1 cellular context compared by ENCODE assay signal in the genomic region with DNA sequence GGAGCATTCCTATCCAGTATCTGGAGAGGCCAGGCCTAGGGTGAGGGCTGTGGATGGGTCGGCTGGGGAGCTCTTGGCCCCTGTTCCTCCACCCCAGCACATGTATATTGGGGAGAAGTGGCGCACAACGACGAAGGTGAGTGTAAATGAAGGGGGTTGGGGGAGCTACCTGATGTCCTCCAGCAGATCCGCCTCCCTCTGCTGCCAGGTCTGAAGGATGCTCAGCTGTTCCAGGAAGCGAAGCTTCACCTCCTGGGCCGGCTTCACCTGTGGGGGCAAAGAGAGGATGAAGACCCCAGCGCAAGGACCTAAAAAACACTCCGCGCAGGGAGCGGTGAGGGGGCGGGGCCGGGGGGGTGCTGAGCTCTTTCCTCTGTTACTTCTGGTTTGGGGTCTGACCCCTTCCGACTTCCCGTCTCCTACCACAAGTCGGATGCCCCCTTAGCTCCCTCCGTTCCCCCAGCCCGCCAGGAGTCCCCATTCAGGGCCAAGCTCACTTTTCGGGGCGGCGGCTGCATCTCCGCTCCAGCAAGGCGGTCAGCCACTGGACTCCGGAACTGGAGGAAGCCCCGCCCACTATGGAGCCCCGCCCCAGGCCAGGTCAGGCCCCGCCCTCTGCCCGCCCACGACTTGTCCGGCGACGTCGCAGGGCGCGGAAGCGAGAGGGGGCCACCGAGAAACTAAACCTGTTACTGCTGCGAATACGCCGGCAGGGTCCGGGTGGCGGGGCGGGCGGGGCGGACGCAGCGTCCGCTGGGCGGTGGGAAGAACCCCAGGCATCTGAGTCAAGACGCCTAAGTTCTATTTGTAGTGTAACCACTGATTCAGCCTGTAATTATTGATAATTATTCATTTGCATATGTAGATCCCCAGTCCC.
TF ChIP-seq lines count a peak whose summit lies in the region.

A gene (minus strand): TSS at position 568 of the 877 bp plus-strand sequence. CDS start 50 bp downstream, at position 518.

TF ChIP-seq in K562, 482 proteins besides CTCF, POLR2A, EP300 and RAD21 (continued from another document):
- 0 out of 2 replicates have a peak, but pooled peaks have one; percentile 20 for TF ChIP-seq ATF1 (CRISPR knock-in tag; IDR thresholded peaks at IDR 0.05)
- TF ChIP-seq ATF1 (tag; IDR thresholded peaks at IDR 0.05): peak; percentile 25; the same call in 1 of the 2 replicates
- TF ChIP-seq, protein P1, sequence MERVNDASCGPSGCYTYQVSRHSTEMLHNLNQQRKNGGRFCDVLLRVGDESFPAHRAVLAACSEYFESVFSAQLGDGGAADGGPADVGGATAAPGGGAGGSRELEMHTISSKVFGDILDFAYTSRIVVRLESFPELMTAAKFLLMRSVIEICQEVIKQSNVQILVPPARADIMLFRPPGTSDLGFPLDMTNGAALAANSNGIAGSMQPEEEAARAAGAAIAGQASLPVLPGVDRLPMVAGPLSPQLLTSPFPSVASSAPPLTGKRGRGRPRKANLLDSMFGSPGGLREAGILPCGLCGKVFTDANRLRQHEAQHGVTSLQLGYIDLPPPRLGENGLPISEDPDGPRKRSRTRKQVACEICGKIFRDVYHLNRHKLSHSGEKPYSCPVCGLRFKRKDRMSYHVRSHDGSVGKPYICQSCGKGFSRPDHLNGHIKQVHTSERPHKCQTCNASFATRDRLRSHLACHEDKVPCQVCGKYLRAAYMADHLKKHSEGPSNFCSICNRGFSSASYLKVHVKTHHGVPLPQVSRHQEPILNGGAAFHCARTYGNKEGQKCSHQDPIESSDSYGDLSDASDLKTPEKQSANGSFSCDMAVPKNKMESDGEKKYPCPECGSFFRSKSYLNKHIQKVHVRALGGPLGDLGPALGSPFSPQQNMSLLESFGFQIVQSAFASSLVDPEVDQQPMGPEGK (CRISPR knock-in tag; IDR thresholded peaks at IDR 0.05; ENCODE audit: borderline replicate concordance): no peak
- TF ChIP-seq ZNF586 (CRISPR knock-in tag; conservative IDR thresholded peaks at IDR 0.05): no peak
- TF ChIP-seq, protein P2, sequence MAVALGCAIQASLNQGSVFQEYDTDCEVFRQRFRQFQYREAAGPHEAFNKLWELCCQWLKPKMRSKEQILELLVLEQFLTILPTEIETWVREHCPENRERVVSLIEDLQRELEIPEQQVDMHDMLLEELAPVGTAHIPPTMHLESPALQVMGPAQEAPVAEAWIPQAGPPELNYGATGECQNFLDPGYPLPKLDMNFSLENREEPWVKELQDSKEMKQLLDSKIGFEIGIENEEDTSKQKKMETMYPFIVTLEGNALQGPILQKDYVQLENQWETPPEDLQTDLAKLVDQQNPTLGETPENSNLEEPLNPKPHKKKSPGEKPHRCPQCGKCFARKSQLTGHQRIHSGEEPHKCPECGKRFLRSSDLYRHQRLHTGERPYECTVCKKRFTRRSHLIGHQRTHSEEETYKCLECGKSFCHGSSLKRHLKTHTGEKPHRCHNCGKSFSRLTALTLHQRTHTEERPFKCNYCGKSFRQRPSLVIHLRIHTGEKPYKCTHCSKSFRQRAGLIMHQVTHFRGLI (CRISPR knock-in tag; IDR thresholded peaks at IDR 0.05): no peak
- peak; percentile 76; the same call in 1 of the 2 replicates for TF ChIP-seq ZBTB7A (IDR thresholded peaks at IDR 0.05; ENCODE audit: borderline replicate concordance, control insufficient read depth, low read depth, low read length)
- TF ChIP-seq, protein P3, sequence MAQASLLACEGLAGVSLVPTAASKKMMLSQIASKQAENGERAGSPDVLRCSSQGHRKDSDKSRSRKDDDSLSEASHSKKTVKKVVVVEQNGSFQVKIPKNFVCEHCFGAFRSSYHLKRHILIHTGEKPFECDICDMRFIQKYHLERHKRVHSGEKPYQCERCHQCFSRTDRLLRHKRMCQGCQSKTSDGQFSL (CRISPR knock-in tag; IDR thresholded peaks at IDR 0.05): peak; percentile 42
- TF ChIP-seq, protein P3 (tag; IDR thresholded peaks at IDR 0.05): 0 out of 4 replicates have a peak, but pooled peaks of 1 of the 2 experiments have one; percentile 49
